1 cellular context compared by ENCODE assay signal in genomic region chr6:168388641-168389633, GRCh38.
A peak's percentile ranks its signal among the peaks of the same experiment; 100 is the strongest.
TF ChIP-seq lines count a peak whose summit lies in the region.

No MANE protein-coding gene starts in this region.

TF ChIP-seq in HepG2, 621 proteins besides CTCF, POLR2A, EP300 and RAD21 (continued from another document and continues in another):
- TF ChIP-seq ZNF652 (CRISPR knock-in tag; IDR thresholded peaks at IDR 0.05; ENCODE audit: borderline replicate concordance, low read depth) (no peak), ZNF563 (CRISPR knock-in tag; IDR thresholded peaks at IDR 0.05) (no peak), GFI1 (CRISPR knock-in tag; IDR thresholded peaks at IDR 0.05; ENCODE audit: borderline replicate concordance) (no peak), PAXIP1 (CRISPR knock-in tag; conservative IDR thresholded peaks at IDR 0.05) (no peak), ZNF687 (CRISPR knock-in tag; IDR thresholded peaks at IDR 0.05) (peak; percentile 70), HMGXB4 (CRISPR knock-in tag; IDR thresholded peaks at IDR 0.05; ENCODE audit: borderline replicate concordance in 1 of 2, low read depth in 1 of 2) (no peak), ZNF292 (CRISPR knock-in tag; IDR thresholded peaks at IDR 0.05; ENCODE audit: borderline replicate concordance, low read depth) (peak; percentile 62; the same call in 1 of the 2 replicates), MAFG (CRISPR knock-in tag; IDR thresholded peaks at IDR 0.05) (no peak), SRSF9 (IDR thresholded peaks at IDR 0.05; ENCODE audit: borderline replicate concordance, insufficient read depth, low read depth, low read length, poor library complexity, severe bottlenecking) (no peak), FOXA3 (CRISPR knock-in tag; IDR thresholded peaks at IDR 0.05) (peak; percentile 87), MED8 (CRISPR knock-in tag; IDR thresholded peaks at IDR 0.05; ENCODE audit: insufficient replicate concordance) (no peak), FOXP4 (CRISPR knock-in tag; IDR thresholded peaks at IDR 0.05) (peak; percentile 82), IRX3 (CRISPR knock-in tag; IDR thresholded peaks at IDR 0.05; ENCODE audit: borderline replicate concordance, low read depth) (no peak), TAF15 (IDR thresholded peaks at IDR 0.05; ENCODE audit: low read depth, low read length, poor library complexity, severe bottlenecking) (no peak), ZNF101 (CRISPR knock-in tag; IDR thresholded peaks at IDR 0.05; ENCODE audit: borderline replicate concordance, low read depth) (no peak), MTERF4 (CRISPR knock-in tag; IDR thresholded peaks at IDR 0.05) (no peak), TFAP4 (IDR thresholded peaks at IDR 0.05; ENCODE audit: borderline replicate concordance, low read depth) (peak; percentile 24; the same call in 1 of the 2 replicates), MEF2D (CRISPR knock-in tag; IDR thresholded peaks at IDR 0.05) (peak; percentile 57; the same call in 1 of the 2 replicates), RAD51 (IDR thresholded peaks at IDR 0.05; ENCODE audit: borderline replicate concordance) (no peak), TCF12 (IDR thresholded peaks at IDR 0.05) (no peak), TCF12 (CRISPR knock-in tag; IDR thresholded peaks at IDR 0.05) (no peak), ZFP62 (CRISPR knock-in tag; IDR thresholded peaks at IDR 0.05) (no peak), SP4 (CRISPR knock-in tag; IDR thresholded peaks at IDR 0.05) (0 out of 2 replicates have a peak, but pooled peaks have one; percentile 25), ZNF672 (CRISPR knock-in tag; IDR thresholded peaks at IDR 0.05) (no peak), ZNF558 (CRISPR knock-in tag; IDR thresholded peaks at IDR 0.05; ENCODE audit: borderline replicate concordance) (no peak), ZFP1 (CRISPR knock-in tag; IDR thresholded peaks at IDR 0.05) (no peak), FOXK1 (CRISPR knock-in tag; IDR thresholded peaks at IDR 0.05; ENCODE audit: borderline replicate concordance, low read depth) (peak; percentile 43; the same call in 1 of the 2 replicates), FOXP1 (IDR thresholded peaks at IDR 0.05) (peak; percentile 83), FOXP1 (CRISPR knock-in tag; IDR thresholded peaks at IDR 0.05) (peak; percentile 92), ATF2 (CRISPR knock-in tag; IDR thresholded peaks at IDR 0.05) (no peak), TRIM22 (IDR thresholded peaks at IDR 0.05) (no peak), ZSCAN21 (CRISPR knock-in tag; IDR thresholded peaks at IDR 0.05; ENCODE audit: borderline replicate concordance) (peak; percentile 25; the same call in 1 of the 2 replicates), KLF16 (CRISPR knock-in tag; IDR thresholded peaks at IDR 0.05) (0 out of 4 replicates have a peak, but pooled peaks of 1 of the 2 experiments have one; percentile 44), KDM6A (CRISPR knock-in tag; IDR thresholded peaks at IDR 0.05; ENCODE audit: low read depth) (no peak), CBFB (CRISPR knock-in tag; IDR thresholded peaks at IDR 0.05) (no peak), NFIB (CRISPR knock-in tag; IDR thresholded peaks at IDR 0.05; ENCODE audit: borderline replicate concordance) (no peak), SMARCE1 (IDR thresholded peaks at IDR 0.05; ENCODE audit: borderline replicate concordance) (no peak), TEF (CRISPR knock-in tag; IDR thresholded peaks at IDR 0.05) (no peak), GMEB2 (CRISPR knock-in tag; IDR thresholded peaks at IDR 0.05; ENCODE audit: low read depth) (no peak), HDAC1 (CRISPR knock-in tag; IDR thresholded peaks at IDR 0.05) (0 out of 2 replicates have a peak, but pooled peaks have one; percentile 42), ZNF776 (CRISPR knock-in tag; IDR thresholded peaks at IDR 0.05) (no peak), CENPBD1 (CRISPR knock-in tag; IDR thresholded peaks at IDR 0.05; ENCODE audit: borderline replicate concordance, low read depth) (no peak)
